26 cellular contexts compared by ENCODE assay signal in genomic region chr4:1922826-1923225, GRCh38.
"Had no signal": no experiment of that assay in that cellular context is flagged by ENCODE, and none has a peak within 500 bp of the region (broad histone marks: within the 10 kb centered on the region; RNA-seq: fewer than 3 reads in every experiment).

No MANE protein-coding gene starts in this region.

- H3K27me3 ChIP-seq: ovary, right atrium auricular region, stomach, testis, thyroid gland, transverse colon, upper lobe of left lung, vagina had no signal

- H3K4me1 Mint-ChIP-seq: stimulated activated naive B cell treated with anti-CD40 and anti-IgM and Interleukin-4, amounts not matched to agents 10 μg/mL and 1 μg/mL and 100 μg/mL, for 72 hours had no signal

- H3K4me3 ChIP-seq: left ventricle myocardium inferior, lung, mucosa of descending colon, ovary, right atrium auricular region, skin epidermis, stomach, testis, thyroid gland, transverse colon, upper lobe of left lung, vagina had no signal

- H3K27me3 Mint-ChIP-seq: naive thymus-derived CD4-positive, alpha-beta T cell; natural killer cell treated with Interleukin-12 subunit alpha and Interleukin-12 subunit beta and Interleukin-15 and Interleukin-18, amount 100 ng/mL, for 72 hours; progenitor cell of endocrine pancreas; stimulated activated naive B cell treated with anti-CD40 and anti-IgM and Interleukin-4, amounts not matched to agents 10 μg/mL and 1 μg/mL and 100 μg/mL, for 72 hours had no signal

- DNase-seq: kidney glomerular epithelial cell; left cardiac atrium; left ventricle myocardium inferior; mesendoderm; midbrain; mucosa of descending colon; naive thymus-derived CD4-positive, alpha-beta T cell; ovary; stimulated activated CD4-positive, alpha-beta T cell treated with anti-CD3 and anti-CD28 coated beads, Interleukin-12 subunit alpha, Interleukin-12 subunit beta, amount 100 ng/mL, for 4 hours; stimulated activated CD4-positive, alpha-beta T cell treated with anti-CD3 and anti-CD28 coated beads, Interleukin-15, amount 100 ng/mL, for 24 hours; stimulated activated CD4-positive, alpha-beta T cell treated with anti-CD3 and anti-CD28 coated beads, Interleukin-2, amount 100 ng/mL, for 24 hours; stimulated activated CD4-positive, alpha-beta T cell treated with anti-CD3 and anti-CD28 coated beads, Interleukin-4, amount 100 ng/mL, for 1 hour; stimulated activated naive B cell treated with anti-CD40 and anti-IgM and Interleukin-4, amounts not matched to agents 10 μg/mL and 1 μg/mL and 100 μg/mL, for 72 hours; stimulated activated naive CD8-positive, alpha-beta T cell treated with anti-CD3 and anti-CD28 coated beads, Interleukin-15, Interleukin-2, amounts not matched to agents 100 U/mL and 50 U/mL, for 24 hours; stomach; testis; thyroid gland; transverse colon; upper lobe of left lung had no signal

- H3K4me3 Mint-ChIP-seq: naive thymus-derived CD4-positive, alpha-beta T cell; natural killer cell treated with Interleukin-12 subunit alpha and Interleukin-12 subunit beta and Interleukin-15 and Interleukin-18, amount 100 ng/mL, for 72 hours; stimulated activated naive B cell treated with anti-CD40 and anti-IgM and Interleukin-4, amounts not matched to agents 10 μg/mL and 1 μg/mL and 100 μg/mL, for 72 hours had no signal

- H3K36me3 ChIP-seq: ovary had no signal

- H3K4me1 ChIP-seq: left ventricle myocardium inferior, right atrium auricular region, testis, thyroid gland, transverse colon, upper lobe of left lung, vagina had no signal

- H3K9me3 Mint-ChIP-seq: naive thymus-derived CD4-positive, alpha-beta T cell; natural killer cell treated with Interleukin-12 subunit alpha and Interleukin-12 subunit beta and Interleukin-15 and Interleukin-18, amount 100 ng/mL, for 72 hours; stimulated activated naive B cell treated with anti-CD40 and anti-IgM and Interleukin-4, amounts not matched to agents 10 μg/mL and 1 μg/mL and 100 μg/mL, for 72 hours had no signal

- ATAC-seq: left cardiac atrium; mucosa of descending colon; naive thymus-derived CD4-positive, alpha-beta T cell; natural killer cell treated with Interleukin-12 subunit alpha and Interleukin-12 subunit beta and Interleukin-15 and Interleukin-18, amount 100 ng/mL, for 72 hours; sciatic nerve; stimulated activated naive B cell treated with anti-CD40 and anti-IgM and Interleukin-4, amounts not matched to agents 10 μg/mL and 1 μg/mL and 100 μg/mL, for 72 hours; stimulated activated naive CD8-positive, alpha-beta T cell treated with anti-CD3 and anti-CD28 coated beads, Interleukin-15, Interleukin-2, amounts not matched to agents 100 U/mL and 50 U/mL, for 24 hours had no signal

- H3K27ac ChIP-seq: left ventricle myocardium inferior, ovary, right atrium auricular region, skin epidermis, stomach, testis, thyroid gland, transverse colon, upper lobe of left lung, vagina had no signal

- H3K9me3 ChIP-seq: left ventricle myocardium inferior, mucosa of descending colon, ovary, right atrium auricular region, stomach, testis, thyroid gland, transverse colon, upper lobe of left lung, vagina had no signal

- H3K27ac Mint-ChIP-seq: natural killer cell treated with Interleukin-12 subunit alpha and Interleukin-12 subunit beta and Interleukin-15 and Interleukin-18, amount 100 ng/mL, for 72 hours; progenitor cell of endocrine pancreas; stimulated activated naive B cell treated with anti-CD40 and anti-IgM and Interleukin-4, amounts not matched to agents 10 μg/mL and 1 μg/mL and 100 μg/mL, for 72 hours had no signal
